ENCODE assay signal across 9 cellular contexts in genomic region chr16:77399546-77399945, GRCh38. TPM values are rescaled to one million over a fixed set of nuclear protein-coding genes. Genes with fewer than 3 reads are reported as not detected.
"Had no signal": no experiment of that assay in that cellular context is flagged by ENCODE, and none has a peak within 500 bp of the region (broad histone marks: within the 10 kb centered on the region; RNA-seq: fewer than 3 reads in every experiment).

No MANE protein-coding gene starts in this region.

- DNase-seq: GDM1, GF-D8 had no signal

- H3K4me3 ChIP-seq: GM12878 had no signal

- ATAC-seq: GM12878 had no signal

- FAIRE-seq: G401.6, GM12878, GM12891, GM12892, GM18507, GM19239 had no signal

RNA-seq across cellular contexts. Expression of gene ADAMTS18, which starts 35.3 kb away (rescaled TPM):
- total RNA-seq: G401, GM12878 had no signal
- polyA plus RNA-seq: GM12878 had no signal
